Comparison of ENCODE assay signal across 1 cellular context in genomic region chr12:6929806-6930452, GRCh38.
TF ChIP-seq lines count a peak whose summit lies in the region.

No MANE protein-coding gene starts in this region.

TF ChIP-seq in GM23338, 12 proteins besides CTCF, POLR2A, EP300 and RAD21 (continued from another document):
- no peak for TF ChIP-seq REST (IDR thresholded peaks at IDR 0.05; ENCODE audit: unreplicated experiment)
- TF ChIP-seq EZH2phosphoT487 (IDR thresholded peaks at IDR 0.05; ENCODE audit: unreplicated experiment) = no peak
- TF ChIP-seq NANOG (IDR thresholded peaks at IDR 0.05; ENCODE audit: borderline replicate concordance) = no peak
- TF ChIP-seq JUNB (IDR thresholded peaks at IDR 0.05; ENCODE audit: unreplicated experiment) = no peak
- TF ChIP-seq ETS1 (IDR thresholded peaks at IDR 0.05) = no peak
- TF ChIP-seq CREB1 (CRISPR knock-in tag; IDR thresholded peaks at IDR 0.05; ENCODE audit: low read depth) = no peak
- TF ChIP-seq ZNF114 (CRISPR knock-in tag; IDR thresholded peaks at IDR 0.05) = no peak
- no peak for TF ChIP-seq EZH2 (IDR thresholded peaks at IDR 0.05; ENCODE audit: low read depth, unreplicated experiment)
- no peak for TF ChIP-seq ZNF331 (CRISPR knock-in tag; IDR thresholded peaks at IDR 0.05; ENCODE audit: low read depth)
- TF ChIP-seq ZNF462 (CRISPR knock-in tag; IDR thresholded peaks at IDR 0.05) = no peak
